In the genomic region with DNA sequence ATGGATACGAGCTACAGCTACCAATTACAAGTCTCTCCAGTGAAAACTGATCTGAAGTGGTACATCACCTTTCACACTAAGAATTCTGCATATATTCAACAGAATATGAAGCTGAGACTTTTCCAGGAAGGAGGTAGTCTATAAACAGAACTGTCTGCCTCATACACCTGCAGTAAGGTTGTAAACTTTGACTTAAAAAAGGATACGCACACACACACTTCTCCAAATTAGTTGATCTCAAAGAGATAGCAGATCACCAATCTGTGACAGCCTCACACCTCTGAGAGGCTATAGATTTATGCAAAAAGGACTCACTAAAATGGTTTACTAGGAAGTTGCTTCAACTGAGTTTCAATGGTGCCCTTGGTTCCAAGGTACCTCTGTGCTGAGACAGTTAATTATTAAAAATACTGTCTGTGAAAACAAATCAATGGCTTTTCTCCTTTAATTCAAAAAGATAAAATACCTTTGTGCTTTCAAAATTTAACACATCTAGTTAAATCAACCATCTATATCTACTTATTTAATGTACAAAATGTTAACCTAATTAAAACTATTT, we compare ENCODE assay signal across 19 cellular contexts. TPM values are rescaled to one million over a fixed set of nuclear protein-coding genes. Genes with fewer than 3 reads are reported as not detected.
DNase-seq lines count a peak whose midpoint lies in the region; ATAC-seq and TF ChIP-seq lines count a peak whose summit lies in the region.
"Had no signal": no experiment of that assay in that cellular context is flagged by ENCODE, and none has a peak within 500 bp of the region (broad histone marks: within the 10 kb centered on the region; RNA-seq: fewer than 3 reads in every experiment).

No MANE protein-coding gene starts in this region.

- H3K4me1 Mint-ChIP-seq in stimulated activated naive CD8-positive, alpha-beta T cell treated with anti-CD3 and anti-CD28 coated beads, Interleukin-15, Interleukin-2, amounts not matched to agents 100 ng/mL and 50 ng/mL, for 24 hours (ENCODE audit: low read depth): peaks cover 58% of the 10 kb centered on the region
- H3K4me1 Mint-ChIP-seq in endodermal cell (peaks cover 4% of the 10 kb centered on the region), progenitor cell of endocrine pancreas (ENCODE audit: low read depth) (peaks cover 3% of the 10 kb centered on the region)

- CTCF ChIA-PET in A673 (lab: Charles Lee): no interaction called here

- H3K9ac ChIP-seq in Karpas-422 (ENCODE audit: low read length): no peak overlapping the region
- no peak overlapping the region for H3K9ac ChIP-seq in endodermal cell (ENCODE audit: extremely low read depth, low read length, poor library complexity, severe bottlenecking)

- no peak overlapping the region for H3K4me3 ChIP-seq in Karpas-422 (ENCODE audit: low read length)
- no peak overlapping the region for H3K4me3 ChIP-seq in endodermal cell (ENCODE audit: low read length)
- H3K4me3 ChIP-seq in A673 (ENCODE audit: low read depth, low read length, poor library complexity, severe bottlenecking): no peak overlapping the region
- H3K4me3 ChIP-seq: SK-N-MC had no signal

- H3K27me3 ChIP-seq in Karpas-422 (ENCODE audit: low read length) (no peaks in the 10 kb centered on the region), endodermal cell (ENCODE audit: control insufficient read depth, insufficient read depth, low read length, poor library complexity, severe bottlenecking) (no peaks in the 10 kb centered on the region), A673 (replicated peaks; ENCODE audit: insufficient read depth, low read depth, low read length, poor library complexity) (no peaks in the 10 kb centered on the region)

- H4K20me1 ChIP-seq in Karpas-422 (ENCODE audit: insufficient read depth, low read depth, low read length): no peaks in the 10 kb centered on the region

- H3K27me3 Mint-ChIP-seq in stimulated activated naive CD8-positive, alpha-beta T cell treated with anti-CD3 and anti-CD28 coated beads, Interleukin-15, Interleukin-2, amounts not matched to agents 100 ng/mL and 50 ng/mL, for 24 hours: no peaks in the 10 kb centered on the region
- no peaks in the 10 kb centered on the region for H3K27me3 Mint-ChIP-seq in endodermal cell (ENCODE audit: insufficient read depth)
- no peaks in the 10 kb centered on the region for H3K27me3 Mint-ChIP-seq in progenitor cell of endocrine pancreas

- POLR2A ChIA-PET in A673 (lab: Charles Lee; ENCODE audit: low non-redundant PET): interaction anchor here (0.6 kb wide), 1 partner anchor 19 kb away, joined by 3 read pairs; no protein-coding TSS in a partner anchor

- peak overlapping the region; percentile 1 for H3K4me2 ChIP-seq in Karpas-422 (ENCODE audit: low read depth, low read length, poor library complexity, severe bottlenecking)

- peaks cover 77% of the 10 kb centered on the region for H3K36me3 Mint-ChIP-seq in stimulated activated naive CD8-positive, alpha-beta T cell treated with anti-CD3 and anti-CD28 coated beads, Interleukin-15, Interleukin-2, amounts not matched to agents 100 ng/mL and 50 ng/mL, for 24 hours (ENCODE audit: low read depth)
- peaks cover 42% of the 10 kb centered on the region for H3K36me3 Mint-ChIP-seq in endodermal cell (ENCODE audit: low read depth)
- peaks cover 22% of the 10 kb centered on the region for H3K36me3 Mint-ChIP-seq in progenitor cell of endocrine pancreas (ENCODE audit: insufficient read depth)

- 92 to 93% methylated on average over 2 of the region's 2 CpGs for WGBS in endodermal cell (ENCODE audit: insufficient coverage in 1 of 2, insufficient read length in 1 of 2), 2 experiments

- intact Hi-C loops in A673 (cut with micrococcal nuclease; ENCODE audit: unreplicated experiment): no loop called here

- no peak overlapping the region for H3K4me3 Mint-ChIP-seq in stimulated activated naive CD8-positive, alpha-beta T cell treated with anti-CD3 and anti-CD28 coated beads, Interleukin-15, Interleukin-2, amounts not matched to agents 100 ng/mL and 50 ng/mL, for 24 hours
- no peak overlapping the region for H3K4me3 Mint-ChIP-seq in endodermal cell
- no peak overlapping the region for H3K4me3 Mint-ChIP-seq in progenitor cell of endocrine pancreas (ENCODE audit: low read depth)

- peak overlapping the region; percentile 11 for H3K27ac Mint-ChIP-seq in stimulated activated naive CD8-positive, alpha-beta T cell treated with anti-CD3 and anti-CD28 coated beads, Interleukin-15, Interleukin-2, amounts not matched to agents 100 ng/mL and 50 ng/mL, for 24 hours
- H3K27ac Mint-ChIP-seq in endodermal cell (peak overlapping the region; percentile 39), progenitor cell of endocrine pancreas (peak overlapping the region; percentile 45)

- H3K9me3 ChIP-seq in Karpas-422 (ENCODE audit: low read length) (no peaks in the 10 kb centered on the region), endodermal cell (ENCODE audit: control insufficient read depth, low read length) (no peaks in the 10 kb centered on the region), A673 (ENCODE audit: low read depth, low read length, poor library complexity, severe bottlenecking) (no peaks in the 10 kb centered on the region)

- BruUV-seq in A673 (replicated peaks; lab: Mats Ljungman, UMichigan): no TSS peak

- ATAC-seq in stimulated activated naive CD8-positive, alpha-beta T cell treated with anti-CD3 and anti-CD28 coated beads, Interleukin-15, Interleukin-2, amounts not matched to agents 100 U/mL and 50 U/mL, for 24 hours: no peak
- ATAC-seq in SK-N-SH treated with all-trans-retinoic acid at 6 μM for 48 hours: no peak

- H3K27ac ChIP-seq in Karpas-422 (ENCODE audit: low read length) (peak overlapping the region; percentile 44), endodermal cell (ENCODE audit: low read depth, low read length) (no peak overlapping the region), A673 (ENCODE audit: low read depth, low read length, poor library complexity, severe bottlenecking) (no peak overlapping the region)
- H3K27ac ChIP-seq: C4-2B, SK-N-MC had no signal

- H2AFZ ChIP-seq in Karpas-422 (ENCODE audit: low read length): no peak overlapping the region

- H3K4me1 ChIP-seq in Karpas-422 (ENCODE audit: low read length): peaks cover 41% of the 10 kb centered on the region
- no peaks in the 10 kb centered on the region for H3K4me1 ChIP-seq in endodermal cell (ENCODE audit: control insufficient read depth, insufficient read depth, low read length)
- H3K4me1 ChIP-seq in A673 (ENCODE audit: insufficient read depth, low read length, poor library complexity, severe bottlenecking): peaks cover 13% of the 10 kb centered on the region

- peaks cover 88% of the 10 kb centered on the region for H3K79me2 ChIP-seq in Karpas-422 (ENCODE audit: low read length)

- H3K9me3 Mint-ChIP-seq in stimulated activated naive CD8-positive, alpha-beta T cell treated with anti-CD3 and anti-CD28 coated beads, Interleukin-15, Interleukin-2, amounts not matched to agents 100 ng/mL and 50 ng/mL, for 24 hours: no peaks in the 10 kb centered on the region
- no peaks in the 10 kb centered on the region for H3K9me3 Mint-ChIP-seq in endodermal cell
- no peaks in the 10 kb centered on the region for H3K9me3 Mint-ChIP-seq in progenitor cell of endocrine pancreas (ENCODE audit: low read depth)

- TF ChIP-seq CTCF in endodermal cell (conservative IDR thresholded peaks at IDR 0.05) (no peak), progenitor cell of endocrine pancreas (IDR thresholded peaks at IDR 0.05; ENCODE audit: unreplicated experiment) (no peak), A673 (conservative IDR thresholded peaks at IDR 0.05; ENCODE audit: low read depth, low read length) (no peak)

- H3K9me2 ChIP-seq in Karpas-422 (replicated peaks; ENCODE audit: insufficient read depth, low read length): no peaks in the 10 kb centered on the region

- no peak for DNase-seq in stimulated activated naive CD8-positive, alpha-beta T cell treated with anti-CD3 and anti-CD28 coated beads, Interleukin-15, Interleukin-2, amounts not matched to agents 100 U/mL and 50 U/mL, for 24 hours
- DNase-seq in Karpas-422: no peak
- no peak for DNase-seq in endodermal cell
- DNase-seq in progenitor cell of endocrine pancreas (ENCODE audit: low spot score, unreplicated experiment): no peak
- DNase-seq in midbrain (lab: John Stamatoyannopoulos, UW): no peak
- no peak for DNase-seq in A673 (ENCODE audit: low spot score)
- DNase-seq: ACHN, COR-L47, EL, KBM-7, NCI-H1105 treated with DMSO at 0.1 percent for 48 hours, NCI-H1694, NCI-H510A, NCI-H774, SHP77 had no signal

- peaks cover 68% of the 10 kb centered on the region for H3K36me3 ChIP-seq in Karpas-422 (ENCODE audit: insufficient read depth, low read length)
- peaks cover 80% of the 10 kb centered on the region for H3K36me3 ChIP-seq in endodermal cell (ENCODE audit: control insufficient read depth, insufficient read depth, low read length)
- peaks cover 41% of the 10 kb centered on the region for H3K36me3 ChIP-seq in A673 (ENCODE audit: insufficient read depth, low read length, poor library complexity, severe bottlenecking)

TF ChIP-seq in SK-N-SH treated with all-trans-retinoic acid at 6 μM for 48 hours, 23 proteins besides CTCF, POLR2A, EP300 and RAD21 (continues in another document):
- no peak for TF ChIP-seq ZNF565 (CRISPR knock-in tag; conservative IDR thresholded peaks at IDR 0.05; ENCODE audit: low read depth)
- TF ChIP-seq, protein P1, sequence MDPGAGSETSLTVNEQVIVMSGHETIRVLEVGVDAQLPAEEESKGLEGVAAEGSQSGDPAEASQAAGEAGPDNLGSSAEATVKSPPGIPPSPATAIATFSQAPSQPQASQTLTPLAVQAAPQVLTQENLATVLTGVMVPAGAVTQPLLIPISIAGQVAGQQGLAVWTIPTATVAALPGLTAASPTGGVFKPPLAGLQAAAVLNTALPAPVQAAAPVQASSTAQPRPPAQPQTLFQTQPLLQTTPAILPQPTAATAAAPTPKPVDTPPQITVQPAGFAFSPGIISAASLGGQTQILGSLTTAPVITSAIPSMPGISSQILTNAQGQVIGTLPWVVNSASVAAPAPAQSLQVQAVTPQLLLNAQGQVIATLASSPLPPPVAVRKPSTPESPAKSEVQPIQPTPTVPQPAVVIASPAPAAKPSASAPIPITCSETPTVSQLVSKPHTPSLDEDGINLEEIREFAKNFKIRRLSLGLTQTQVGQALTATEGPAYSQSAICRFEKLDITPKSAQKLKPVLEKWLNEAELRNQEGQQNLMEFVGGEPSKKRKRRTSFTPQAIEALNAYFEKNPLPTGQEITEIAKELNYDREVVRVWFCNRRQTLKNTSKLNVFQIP (CRISPR knock-in tag; IDR thresholded peaks at IDR 0.05; ENCODE audit: borderline replicate concordance, low read depth): no peak
- TF ChIP-seq ARNTL (CRISPR knock-in tag; IDR thresholded peaks at IDR 0.05; ENCODE audit: borderline replicate concordance, low read depth): no peak
- no peak for TF ChIP-seq ZNF8 (CRISPR knock-in tag; IDR thresholded peaks at IDR 0.05)

RNA-seq across cellular contexts. Expression of a gene that starts 17.9 kb away (rescaled TPM):
- 24.4 and 57.3 TPM in 2 replicates for total RNA-seq in Karpas-422 (2014; rRNA removed; shearing (Covaris generic); ENCODE audit: low replicate concordance)
- total RNA-seq in endodermal cell: 10 to 100 TPM; 29.6 to 41.6 TPM
- polyA plus RNA-seq in endodermal cell (2013, experiment 1 of 2): 10.4 TPM
- polyA plus RNA-seq in endodermal cell (2013, experiment 2 of 2): 12.1 TPM
- 25.7 and 30.2 TPM in 2 replicates for total RNA-seq in progenitor cell of endocrine pancreas
- total RNA-seq in A673 (2021): 35.4 and 38.2 TPM in 2 replicates
